ENCODE assay signal across 19 cellular contexts in genomic region chr19:18551631-18552030, GRCh38.
"Had no signal": no experiment of that assay in that cellular context is flagged by ENCODE, and none has a peak within 500 bp of the region (broad histone marks: within the 10 kb centered on the region; RNA-seq: fewer than 3 reads in every experiment).

No MANE protein-coding gene starts in this region.

- H3K4me1 ChIP-seq: upper lobe of right lung had no signal

- DNase-seq: activated CD4-positive, alpha-beta T cell treated with anti-CD3 and anti-CD28 coated beads, Interleukin-2, amount 10 ng/mL, durations not matched to agents 24 days and 14 days; activated CD8-positive, alpha-beta memory T cell treated with anti-CD3 and anti-CD28 coated beads, Interleukin-2, amount 10 ng/mL, durations not matched to agents 7 days and 5 days; activated CD8-positive, alpha-beta T cell treated with anti-CD3 and anti-CD28 coated beads for 36 hours; activated effector memory CD4-positive, alpha-beta T cell treated with anti-CD3 and anti-CD28 coated beads, Interleukin-2, amount 50 U/mL, for 16 hours; activated naive CD4-positive, alpha-beta T cell treated with anti-CD3 and anti-CD28 coated beads, Interleukin-2, amount 10 ng/mL, durations not matched to agents 7 days and 5 days; activated T-cell treated with anti-CD3 and anti-CD28 coated beads for 4 hours; foreskin fibroblast; naive thymus-derived CD4-positive, alpha-beta T cell; occipital lobe; spleen; stimulated activated CD4-positive, alpha-beta T cell treated with anti-CD3 and anti-CD28 coated beads, Interleukin-4, amount 100 ng/mL, for 24 hours; stimulated activated naive CD4-positive, alpha-beta T cell treated with Interleukin-2 at 50 U/mL for 16 hours; T1000; upper lobe of right lung had no signal

- H3K36me3 ChIP-seq: cardiac muscle cell, spleen, upper lobe of right lung had no signal

- ATAC-seq: activated CD4-positive, CD25-positive, alpha-beta regulatory T cell treated with anti-CD3 and anti-CD28 coated beads, Interleukin-2, amount 50 U/mL, for 24 hours; activated CD8-positive, alpha-beta memory T cell treated with anti-CD3 and anti-CD28 coated beads, Interleukin-2, amount 10 ng/mL, durations not matched to agents 7 days and 5 days; activated CD8-positive, alpha-beta T cell treated with anti-CD3 and anti-CD28 coated beads for 36 hours; left lobe of liver; naive thymus-derived CD4-positive, alpha-beta T cell; upper lobe of right lung had no signal

- H3K4me3 ChIP-seq: cardiac muscle cell, lung, spleen, upper lobe of right lung had no signal

- FAIRE-seq: endometrium had no signal

- H3K9me3 ChIP-seq: spleen, upper lobe of right lung had no signal

- H3K27ac ChIP-seq: cardiac muscle cell, spleen, upper lobe of right lung had no signal

- H3K27me3 ChIP-seq: cardiac muscle cell, spleen, upper lobe of right lung had no signal
